ENCODE assay signal across 23 cellular contexts in the genomic region with DNA sequence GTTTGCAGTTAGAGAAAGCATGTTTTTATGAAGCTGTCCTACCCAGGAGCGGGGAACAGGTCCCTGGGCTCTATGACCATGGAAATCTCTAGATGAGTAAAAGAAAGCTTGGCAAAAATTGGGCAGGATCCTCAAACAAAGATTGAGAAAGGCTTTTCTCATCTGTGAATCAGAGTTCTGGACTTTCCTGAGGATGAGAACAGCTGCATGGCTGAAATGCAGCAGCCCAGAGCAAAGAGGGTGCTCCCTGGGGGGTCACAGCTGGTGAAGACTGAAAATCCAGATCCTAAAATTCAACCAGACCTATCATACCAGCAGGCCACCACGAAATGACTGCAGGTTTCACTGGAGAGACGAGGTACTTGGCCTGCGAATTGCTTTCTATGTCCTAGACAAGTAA.
"Had no signal": no experiment of that assay in that cellular context is flagged by ENCODE, and none has a peak within 500 bp of the region (broad histone marks: within the 10 kb centered on the region; RNA-seq: fewer than 3 reads in every experiment).

No MANE protein-coding gene starts in this region.

- ATAC-seq: activated T-cell treated with anti-CD3 and anti-CD28 coated beads, Interleukin-2, amount 50 U/mL, for 4 hours; left ventricle myocardium superior; right lobe of liver; T-cell; WTC11 had no signal

- H3K36me3 Mint-ChIP-seq: activated naive CD8-positive, alpha-beta T cell; naive B cell; T-cell had no signal

- H3K27me3 ChIP-seq: hepatocyte, right lobe of liver, upper lobe of left lung had no signal

- H3K27ac ChIP-seq: hepatocyte, right lobe of liver, upper lobe of left lung had no signal

- H3K9me3 ChIP-seq: right lobe of liver, upper lobe of left lung had no signal

- H3K36me3 ChIP-seq: right lobe of liver, upper lobe of left lung had no signal

- H3K4me3 Mint-ChIP-seq: activated naive CD8-positive, alpha-beta T cell; activated T-cell treated with anti-CD3 and anti-CD28 coated beads, Interleukin-2, amount 50 U/mL, for 4 hours; naive B cell; T-cell; WTC11 had no signal

- H3K9me3 Mint-ChIP-seq: activated T-cell treated with anti-CD3 and anti-CD28 coated beads, Interleukin-2, amount 50 U/mL, for 4 hours; activated T-helper 2 cell treated with anti-CD3 and anti-CD28 coated beads, Interferon-gamma antibody, Interleukin-2, Interleukin-4, amounts not matched to agents 10 μg/mL and 5 μg/mL and 100 μg/mL, durations not matched to agents 14 hours and 24 hours and 36 hours; naive B cell; T-cell had no signal

- DNase-seq: activated CD4-positive, alpha-beta T cell treated with anti-CD3 and anti-CD28 coated beads, Interleukin-2, amount 50 U/mL, for 48 hours; activated CD8-positive, alpha-beta memory T cell treated with anti-CD3 and anti-CD28 coated beads, Interleukin-2, amount 50 U/mL, for 48 hours; activated naive CD4-positive, alpha-beta T cell; activated T-cell treated with anti-CD3 and anti-CD28 coated beads, Interleukin-2, amount 50 U/mL, for 4 hours; central memory CD4-positive, alpha-beta T cell; dermis blood vessel endothelial cell; effector CD8-positive, alpha-beta T cell; foreskin melanocyte; glutamatergic neuron; kidney glomerular epithelial cell; left ventricle myocardium superior; naive B cell; nucleus accumbens; right lobe of liver; stimulated activated CD4-positive, alpha-beta T cell treated with anti-CD3 and anti-CD28 coated beads, Interleukin-2, amount 100 ng/mL, for 48 hours; stimulated activated CD8-positive, alpha-beta memory T cell treated with anti-CD3 and anti-CD28 coated beads, Interleukin-4, amount 100 ng/mL, for 48 hours; stimulated activated naive CD4-positive, alpha-beta T cell; T-cell; upper lobe of left lung had no signal

- H3K4me1 Mint-ChIP-seq: naive B cell, T-cell had no signal

- H3K27ac Mint-ChIP-seq: activated naive CD8-positive, alpha-beta T cell; activated T-helper 2 cell treated with anti-CD3 and anti-CD28 coated beads, Interferon-gamma antibody, Interleukin-2, Interleukin-4, amounts not matched to agents 10 μg/mL and 5 μg/mL and 100 μg/mL, durations not matched to agents 14 hours and 24 hours and 36 hours; naive B cell; T-cell; WTC11 had no signal

- H3K4me1 ChIP-seq: right lobe of liver, upper lobe of left lung had no signal

- H3K4me3 ChIP-seq: hepatocyte, right lobe of liver, upper lobe of left lung had no signal
